Comparison of ENCODE assay signal across 22 cellular contexts in genomic region chr13:79543883-79544282, GRCh38.
"Had no signal": no experiment of that assay in that cellular context is flagged by ENCODE, and none has a peak within 500 bp of the region (broad histone marks: within the 10 kb centered on the region; RNA-seq: fewer than 3 reads in every experiment).

No MANE protein-coding gene starts in this region.

- DNase-seq: activated CD4-positive, alpha-beta memory T cell treated with anti-CD3 and anti-CD28 coated beads for 36 hours; activated CD4-positive, alpha-beta T cell treated with anti-CD3 and anti-CD28 coated beads, Interleukin-2, amount 10 ng/mL, durations not matched to agents 7 days and 5 days; activated CD4-positive, CD25-positive, alpha-beta regulatory T cell; activated CD8-positive, alpha-beta memory T cell treated with anti-CD3 and anti-CD28 coated beads for 24 hours; activated naive CD4-positive, alpha-beta T cell treated with anti-CD3 and anti-CD28 coated beads, Interleukin-2, amount 50 U/mL, for 16 hours; activated naive CD8-positive, alpha-beta T cell treated with anti-CD3 and anti-CD28 coated beads, Interleukin-2, amount 10 ng/mL, durations not matched to agents 7 days and 5 days; activated T-cell treated with anti-CD3 and anti-CD28 coated beads, Interleukin-2, amount 50 U/mL, for 48 hours; adrenal gland; anterior cingulate cortex; central memory CD4-positive, alpha-beta T cell; MM.1S; NCI-H1105; NCI-H1436; NCI-H1694 treated with DMSO at 0.1 percent for 48 hours; NCI-H2029 treated with DMSO at 0.1 percent for 48 hours; NCI-H510A treated with DMSO at 0.1 percent for 48 hours; PC-3; SHP77; T-helper 17 cell; T-helper 9 cell had no signal

- H3K36me3 ChIP-seq: adrenal gland, SJSA1 had no signal

- H3K4me1 ChIP-seq: adrenal gland, SJSA1 had no signal

- FAIRE-seq: RCC 7860 had no signal

- H3K4me3 ChIP-seq: adrenal gland, SJSA1 had no signal

- H3K27me3 ChIP-seq: adrenal gland, SJSA1 had no signal

- H3K9me3 ChIP-seq: adrenal gland, SJSA1 had no signal

- ATAC-seq: PC-3, T-helper 17 cell had no signal

- H3K27ac ChIP-seq: adrenal gland, SJSA1 had no signal
